Comparison of ENCODE assay signal across 12 cellular contexts in genomic region chr14:22482782-22483553, GRCh38.
DNase-seq lines count a peak whose midpoint lies in the region; ATAC-seq and TF ChIP-seq lines count a peak whose summit lies in the region.
"Had no signal": no experiment of that assay in that cellular context is flagged by ENCODE, and none has a peak within 500 bp of the region (broad histone marks: within the 10 kb centered on the region; RNA-seq: fewer than 3 reads in every experiment).

No MANE protein-coding gene starts in this region.

- no peak for ATAC-seq in CD4-positive, CD25-positive, alpha-beta regulatory T cell (ENCODE audit: low read depth in 2 of 2)
- no peak for ATAC-seq in lower lobe of right lung
- no peak for ATAC-seq in effector memory CD8-positive, alpha-beta T cell (replicated peaks)
- ATAC-seq: Panc1 had no signal

- H3K4me3 ChIP-seq in CD4-positive, CD25-positive, alpha-beta regulatory T cell (ENCODE audit: low read depth, low read length), result peak overlapping the region; percentile 82
- H3K4me3 ChIP-seq in GM12864 (ENCODE audit: low read depth, low read length) (peak overlapping the region; percentile 50), OCI-LY7 (ENCODE audit: low read depth, low read length, poor library complexity, severe bottlenecking) (peak overlapping the region; percentile 40), lower lobe of right lung (no peak overlapping the region)
- H3K4me3 ChIP-seq: HAP-1 had no signal

- H3K4me2 ChIP-seq in OCI-LY7 (ENCODE audit: low read length), result peak overlapping the region; percentile 68

- H3K36me3 Mint-ChIP-seq in CD4-positive, CD25-positive, alpha-beta regulatory T cell, result peaks cover 5% of the 10 kb centered on the region
- H3K36me3 Mint-ChIP-seq in chondrocyte (ENCODE audit: low read depth), result no peaks in the 10 kb centered on the region
- peaks cover 3% of the 10 kb centered on the region for H3K36me3 Mint-ChIP-seq in effector memory CD8-positive, alpha-beta T cell (ENCODE audit: insufficient read depth)

- H3K9me3 ChIP-seq in CD4-positive, CD25-positive, alpha-beta regulatory T cell (ENCODE audit: control insufficient read depth in 2 of 2, low read length in 2 of 2), result no peaks in the 10 kb centered on the region
- no peaks in the 10 kb centered on the region for H3K9me3 ChIP-seq in OCI-LY7 (ENCODE audit: low read length)
- H3K9me3 ChIP-seq in lower lobe of right lung, result no peaks in the 10 kb centered on the region
- H3K9me3 ChIP-seq: HAP-1 had no signal

- POLR2A ChIA-PET in OCI-LY7 (lab: Charles Lee), result interaction anchor here (0.5 to 8.2 kb wide), 16 partner anchors 9 to 92 kb away, joined by 3 to 55 read pairs (median 4); no protein-coding TSS in a partner anchor

- peak overlapping the region in 1 of 3 donors; percentile 89 for H3K27ac Mint-ChIP-seq in CD4-positive, CD25-positive, alpha-beta regulatory T cell
- peak overlapping the region; percentile 94 for H3K27ac Mint-ChIP-seq in chondrocyte (ENCODE audit: unreplicated experiment)
- H3K27ac Mint-ChIP-seq in effector memory CD8-positive, alpha-beta T cell, result peak overlapping the region in 1 of 2 donors; percentile 26

- H3K27ac ChIP-seq in CD4-positive, CD25-positive, alpha-beta regulatory T cell (ENCODE audit: insufficient read depth, low read length, poor library complexity, severe bottlenecking), result peak overlapping the region; percentile 41
- H3K27ac ChIP-seq in OCI-LY7 (ENCODE audit: low read depth, low read length, poor library complexity, severe bottlenecking) (peak overlapping the region; percentile 61), lower lobe of right lung (no peak overlapping the region)

- H3K79me2 ChIP-seq in OCI-LY7 (ENCODE audit: insufficient read depth, low read depth, low read length), result peaks cover 5% of the 10 kb centered on the region; the same call in 1 of the 2 replicates

- DNase-seq in CD4-positive, CD25-positive, alpha-beta regulatory T cell, result no peak
- no peak for DNase-seq in GM12864 (ENCODE audit: low read depth)
- DNase-seq in OCI-LY7 (ENCODE audit: low spot score), result no peak
- no peak for DNase-seq in chondrocyte (ENCODE audit: low spot score)
- DNase-seq in lower lobe of right lung, result no peak
- no peak for DNase-seq in NCI-H128 (lab: John Stamatoyannopoulos, UW; ENCODE audit: unreplicated experiment)
- no peak for DNase-seq in stimulated activated CD4-positive, alpha-beta T cell treated with anti-CD3 and anti-CD28 coated beads, Interleukin-4, amount 100 ng/mL, for 1 hour
- DNase-seq in effector memory CD8-positive, alpha-beta T cell, result no peak
- DNase-seq: dermis blood vessel endothelial cell, NCI-H2227 treated with DMSO at 0.1 percent for 48 hours had no signal

- no peaks in the 10 kb centered on the region for H3K36me3 ChIP-seq in CD4-positive, CD25-positive, alpha-beta regulatory T cell (ENCODE audit: control insufficient read depth, insufficient read depth, low read length)
- no peaks in the 10 kb centered on the region for H3K36me3 ChIP-seq in OCI-LY7 (ENCODE audit: insufficient read depth, low read length)
- H3K36me3 ChIP-seq in lower lobe of right lung, result no peaks in the 10 kb centered on the region
- H3K36me3 ChIP-seq: HAP-1 had no signal

- H3K4me3 Mint-ChIP-seq in CD4-positive, CD25-positive, alpha-beta regulatory T cell, result peak overlapping the region; percentile 87 to 99 (median 94)
- H3K4me3 Mint-ChIP-seq in chondrocyte (ENCODE audit: unreplicated experiment), result no peak overlapping the region
- peak overlapping the region in 1 of 2 donors; percentile 46 for H3K4me3 Mint-ChIP-seq in effector memory CD8-positive, alpha-beta T cell

- no peaks in the 10 kb centered on the region for H4K20me1 ChIP-seq in OCI-LY7 (ENCODE audit: insufficient read depth, low read length)

- TF ChIP-seq CTCF in GM12864 (IDR thresholded peaks at IDR 0.05; ENCODE audit: low read depth, low read length, missing control alignments), result no peak
- TF ChIP-seq CTCF in OCI-LY7 (conservative IDR thresholded peaks at IDR 0.05; ENCODE audit: low read length), result no peak
- TF ChIP-seq CTCF in chondrocyte (IDR thresholded peaks at IDR 0.05), result no peak
- TF ChIP-seq CTCF in lower lobe of right lung (IDR thresholded peaks at IDR 0.05), result no peak

- no TSS peak for BruUV-seq in OCI-LY7 (replicated peaks; lab: Mats Ljungman, UMichigan)

- intact Hi-C loops in OCI-LY7 (cut with micrococcal nuclease; ENCODE audit: unreplicated experiment) (no loop called here), lower lobe of right lung (cut with DNase I) (no loop called here)

- no peaks in the 10 kb centered on the region for H3K9me2 ChIP-seq in OCI-LY7 (ENCODE audit: insufficient read depth, low read length)

- no peaks in the 10 kb centered on the region for H3K4me1 Mint-ChIP-seq in CD4-positive, CD25-positive, alpha-beta regulatory T cell
- H3K4me1 Mint-ChIP-seq in chondrocyte (ENCODE audit: low read depth), result peaks cover 92% of the 10 kb centered on the region
- peaks cover 0 to 2% of the 10 kb centered on the region in 2 donors for H3K4me1 Mint-ChIP-seq in effector memory CD8-positive, alpha-beta T cell (ENCODE audit: low read depth in 2 of 2)

- no peaks in the 10 kb centered on the region for H3K27me3 ChIP-seq in CD4-positive, CD25-positive, alpha-beta regulatory T cell (ENCODE audit: control insufficient read depth, insufficient read depth, low read length)
- peaks cover 5% of the 10 kb centered on the region for H3K27me3 ChIP-seq in lower lobe of right lung (ENCODE audit: low read depth)

- H3K9me3 Mint-ChIP-seq in CD4-positive, CD25-positive, alpha-beta regulatory T cell, result peaks cover 0 to 3% (median 0%) of the 10 kb centered on the region in 7 donors
- no peaks in the 10 kb centered on the region for H3K9me3 Mint-ChIP-seq in chondrocyte (ENCODE audit: low read depth)
- H3K9me3 Mint-ChIP-seq in effector memory CD8-positive, alpha-beta T cell, result no peaks in the 10 kb centered on the region

- no peaks in the 10 kb centered on the region for H3K27me3 Mint-ChIP-seq in CD4-positive, CD25-positive, alpha-beta regulatory T cell
- no peaks in the 10 kb centered on the region for H3K27me3 Mint-ChIP-seq in chondrocyte (ENCODE audit: low read depth)
- no peaks in the 10 kb centered on the region for H3K27me3 Mint-ChIP-seq in effector memory CD8-positive, alpha-beta T cell

- CTCF ChIA-PET in OCI-LY7 (lab: Charles Lee; ENCODE audit: unreplicated experiment), result interaction anchor here (1.5 to 2.3 kb wide), 2 partner anchors 24 to 48 kb away, joined by 4 to 5 read pairs; no protein-coding TSS in a partner anchor

- H3K4me1 ChIP-seq in CD4-positive, CD25-positive, alpha-beta regulatory T cell (ENCODE audit: control insufficient read depth, insufficient read depth, low read length, poor library complexity, severe bottlenecking), result no peaks in the 10 kb centered on the region
- H3K4me1 ChIP-seq in OCI-LY7 (ENCODE audit: insufficient read depth, low read length, poor library complexity, severe bottlenecking) (peaks cover 100% of the 10 kb centered on the region), lower lobe of right lung (peaks cover 5% of the 10 kb centered on the region)

- H2AFZ ChIP-seq in OCI-LY7 (ENCODE audit: low read length), result peak overlapping the region; percentile 70; the same call in 1 of the 2 replicates
